29 cellular contexts compared by ENCODE assay signal in genomic region chr2:15937882-15938802, GRCh38. TPM values are rescaled to one million over a fixed set of nuclear protein-coding genes. Genes with fewer than 3 reads are reported as not detected.
DNase-seq lines count a peak whose midpoint lies in the region; ATAC-seq lines count a peak whose summit lies in the region.
"Had no signal": no experiment of that assay in that cellular context is flagged by ENCODE, and none has a peak within 500 bp of the region (broad histone marks: within the 10 kb centered on the region; RNA-seq: fewer than 3 reads in every experiment).

No MANE protein-coding gene starts in this region.

- peaks cover 61% of the 10 kb centered on the region for H3K27me3 Mint-ChIP-seq in T-helper 1 cell treated with Interleukin-12 subunit alpha and Interleukin-12 subunit beta and Interleukin-4 antibody, amounts not matched to agents 30 μg/mL and 1 μg/mL, for 36 hours (ENCODE audit: low read depth)
- H3K27me3 Mint-ChIP-seq in stimulated activated memory B cell treated with anti-CD40 and anti-IgM and Interleukin-4, amounts not matched to agents 10 μg/mL and 1 μg/mL and 100 μg/mL, for 72 hours, result peaks cover 63% of the 10 kb centered on the region

- H3K4me1 Mint-ChIP-seq in T-helper 1 cell treated with Interleukin-12 subunit alpha and Interleukin-12 subunit beta and Interleukin-4 antibody, amounts not matched to agents 30 μg/mL and 1 μg/mL, for 36 hours (ENCODE audit: low read depth), result no peaks in the 10 kb centered on the region
- peaks cover 24% of the 10 kb centered on the region for H3K4me1 Mint-ChIP-seq in stimulated activated memory B cell treated with anti-CD40 and anti-IgM and Interleukin-4, amounts not matched to agents 10 μg/mL and 1 μg/mL and 100 μg/mL, for 72 hours
- H3K4me1 Mint-ChIP-seq: activated T-helper 17 cell treated with anti-CD3 and anti-CD28 coated beads, Interleukin-2, amount 50 U/mL, for 72 hours had no signal

- no peak for DNase-seq in T-helper 1 cell
- peak; percentile 95 for DNase-seq in SK-N-DZ (ENCODE audit: low spot score)
- peak; percentile 26 for DNase-seq in mesenteric fat pad (ENCODE audit: low spot score)
- no peak for DNase-seq in NCI-H82 treated with DMSO at 0.1 percent for 48 hours (lab: John Stamatoyannopoulos, UW; ENCODE audit: unreplicated experiment)
- no peak for DNase-seq in NK-92 treated with Interleukin-12 subunit alpha and Interleukin-12 subunit beta, amount 100 ng/mL, for 24 hours (lab: John Stamatoyannopoulos, UW)
- no peak for DNase-seq in NCI-H146 (lab: John Stamatoyannopoulos, UW)
- DNase-seq: activated CD4-positive, alpha-beta T cell treated with anti-CD3 and anti-CD28 coated beads for 4 hours; activated CD8-positive, alpha-beta T cell treated with anti-CD3 and anti-CD28 coated beads, Interleukin-2, amount 10 ng/mL, durations not matched to agents 7 days and 5 days; activated naive CD4-positive, alpha-beta T cell treated with anti-CD3 and anti-CD28 coated beads, Interleukin-2, amount 10 ng/mL, durations not matched to agents 7 days and 5 days; Calu3; DMS79; GDM1; heart right ventricle; KG1; mammary epithelial cell; MM.1S; NCI-H1436; NCI-H345; NCI-H69; SHP77; stimulated activated CD4-positive, alpha-beta T cell treated with anti-CD3 and anti-CD28 coated beads, Interleukin-4, amount 100 ng/mL, for 24 hours; T-helper 9 cell; tibial artery had no signal

- H3K36me3 Mint-ChIP-seq in T-helper 1 cell treated with Interleukin-12 subunit alpha and Interleukin-12 subunit beta and Interleukin-4 antibody, amounts not matched to agents 30 μg/mL and 1 μg/mL, for 36 hours (ENCODE audit: low read depth), result no peaks in the 10 kb centered on the region
- no peaks in the 10 kb centered on the region for H3K36me3 Mint-ChIP-seq in stimulated activated memory B cell treated with anti-CD40 and anti-IgM and Interleukin-4, amounts not matched to agents 10 μg/mL and 1 μg/mL and 100 μg/mL, for 72 hours
- H3K36me3 Mint-ChIP-seq: activated naive CD4-positive, alpha-beta T cell treated with anti-CD3 and anti-CD28 coated beads, Interleukin-2, amount 10 ng/mL, durations not matched to agents 7 days and 5 days had no signal

- no peak for ATAC-seq in stimulated activated memory B cell treated with anti-CD40 and anti-IgM and Interleukin-4, amounts not matched to agents 10 μg/mL and 1 μg/mL and 100 μg/mL, for 72 hours
- ATAC-seq: activated CD8-positive, alpha-beta T cell treated with anti-CD3 and anti-CD28 coated beads, Interleukin-2, amount 10 ng/mL, durations not matched to agents 7 days and 5 days; activated T-helper 17 cell treated with anti-CD3 and anti-CD28 coated beads, Interleukin-2, amount 50 U/mL, for 72 hours; heart right ventricle; Panc1 had no signal

- no peaks in the 10 kb centered on the region for H3K9me3 Mint-ChIP-seq in T-helper 1 cell treated with Interleukin-12 subunit alpha and Interleukin-12 subunit beta and Interleukin-4 antibody, amounts not matched to agents 30 μg/mL and 1 μg/mL, for 36 hours
- no peaks in the 10 kb centered on the region for H3K9me3 Mint-ChIP-seq in stimulated activated memory B cell treated with anti-CD40 and anti-IgM and Interleukin-4, amounts not matched to agents 10 μg/mL and 1 μg/mL and 100 μg/mL, for 72 hours
- H3K9me3 Mint-ChIP-seq: activated naive CD4-positive, alpha-beta T cell treated with anti-CD3 and anti-CD28 coated beads, Interleukin-2, amount 10 ng/mL, durations not matched to agents 7 days and 5 days; activated T-helper 17 cell treated with anti-CD3 and anti-CD28 coated beads, Interleukin-2, amount 50 U/mL, for 72 hours had no signal

- H3K4me3 Mint-ChIP-seq in T-helper 1 cell treated with Interleukin-12 subunit alpha and Interleukin-12 subunit beta and Interleukin-4 antibody, amounts not matched to agents 30 μg/mL and 1 μg/mL, for 36 hours, result peak overlapping the region; percentile 17
- H3K4me3 Mint-ChIP-seq in stimulated activated memory B cell treated with anti-CD40 and anti-IgM and Interleukin-4, amounts not matched to agents 10 μg/mL and 1 μg/mL and 100 μg/mL, for 72 hours, result peak overlapping the region; percentile 0
- H3K4me3 Mint-ChIP-seq: activated CD8-positive, alpha-beta T cell treated with anti-CD3 and anti-CD28 coated beads, Interleukin-2, amount 10 ng/mL, durations not matched to agents 7 days and 5 days; activated T-helper 17 cell treated with anti-CD3 and anti-CD28 coated beads, Interleukin-2, amount 50 U/mL, for 72 hours had no signal

- no peak overlapping the region for H3K27ac Mint-ChIP-seq in T-helper 1 cell treated with Interleukin-12 subunit alpha and Interleukin-12 subunit beta and Interleukin-4 antibody, amounts not matched to agents 30 μg/mL and 1 μg/mL, for 36 hours
- no peak overlapping the region for H3K27ac Mint-ChIP-seq in stimulated activated memory B cell treated with anti-CD40 and anti-IgM and Interleukin-4, amounts not matched to agents 10 μg/mL and 1 μg/mL and 100 μg/mL, for 72 hours
- H3K27ac Mint-ChIP-seq: activated CD8-positive, alpha-beta T cell treated with anti-CD3 and anti-CD28 coated beads, Interleukin-2, amount 10 ng/mL, durations not matched to agents 7 days and 5 days; activated naive CD4-positive, alpha-beta T cell treated with anti-CD3 and anti-CD28 coated beads, Interleukin-2, amount 10 ng/mL, durations not matched to agents 7 days and 5 days; activated T-helper 17 cell treated with anti-CD3 and anti-CD28 coated beads, Interleukin-2, amount 50 U/mL, for 72 hours had no signal

RNA-seq across cellular contexts. Expression of gene MYCN, which starts 2.2 kb away (rescaled TPM):
- polyA plus RNA-seq in SK-N-DZ (2014; cell fraction: cytosol; rRNA removed), result 1,097 and 1,099 TPM in 2 replicates
- polyA plus RNA-seq in SK-N-DZ (2014; cell fraction: nucleus; rRNA removed), result 1,072 and 1,695 TPM in 2 replicates
- 0.29 TPM for total RNA-seq in mesenteric fat pad
- total RNA-seq: activated CD8-positive, alpha-beta T cell treated with anti-CD3 and anti-CD28 coated beads, Interleukin-2, amount 10 ng/mL, durations not matched to agents 7 days and 5 days; activated T-helper 17 cell treated with anti-CD3 and anti-CD28 coated beads, Interleukin-2, amount 50 U/mL, for 72 hours; HT1080; osteoblast had no signal
- polyA plus RNA-seq: mammary epithelial cell had no signal

Comparison
In these comparisons a context has a peak if more than half of its experiments do, and no peak if none do; other contexts are left out.
1. DNase-seq: peak in SK-N-DZ (single experiment) and mesenteric fat pad (single experiment); none in T-helper 1 cell (0 of 5), NCI-H82 treated with DMSO at 0.1 percent for 48 hours (single experiment), NK-92 treated with Interleukin-12 subunit alpha and Interleukin-12 subunit beta, amount 100 ng/mL, for 24 hours (single experiment) and NCI-H146 (single experiment).